In the genomic region with DNA sequence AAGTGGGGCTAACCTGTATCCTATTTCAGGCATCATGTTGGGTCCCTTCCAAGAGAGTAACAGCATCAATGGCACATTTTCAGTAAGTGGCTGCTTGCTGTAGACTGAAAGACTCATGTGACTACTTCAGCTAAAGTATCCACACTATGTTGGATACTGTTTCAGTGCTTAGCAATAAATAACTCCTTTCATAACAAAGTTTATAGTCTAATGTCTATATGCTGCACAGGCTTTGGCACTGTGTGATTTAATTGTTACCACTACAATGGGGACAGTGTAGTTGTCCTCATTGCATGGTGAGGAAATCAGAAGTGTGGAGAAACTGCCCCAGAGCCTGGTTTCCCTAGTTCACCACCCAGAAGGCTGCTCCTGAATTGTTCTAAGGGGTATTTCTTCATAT, we compare ENCODE assay signal across 1 cellular context.
TF ChIP-seq lines count a peak whose summit lies in the region.

No MANE protein-coding gene starts in this region.

TF ChIP-seq in SK-N-SH treated with all-trans-retinoic acid at 6 μM for 48 hours, 23 proteins besides CTCF, POLR2A, EP300 and RAD21:
- TF ChIP-seq, protein P1, sequence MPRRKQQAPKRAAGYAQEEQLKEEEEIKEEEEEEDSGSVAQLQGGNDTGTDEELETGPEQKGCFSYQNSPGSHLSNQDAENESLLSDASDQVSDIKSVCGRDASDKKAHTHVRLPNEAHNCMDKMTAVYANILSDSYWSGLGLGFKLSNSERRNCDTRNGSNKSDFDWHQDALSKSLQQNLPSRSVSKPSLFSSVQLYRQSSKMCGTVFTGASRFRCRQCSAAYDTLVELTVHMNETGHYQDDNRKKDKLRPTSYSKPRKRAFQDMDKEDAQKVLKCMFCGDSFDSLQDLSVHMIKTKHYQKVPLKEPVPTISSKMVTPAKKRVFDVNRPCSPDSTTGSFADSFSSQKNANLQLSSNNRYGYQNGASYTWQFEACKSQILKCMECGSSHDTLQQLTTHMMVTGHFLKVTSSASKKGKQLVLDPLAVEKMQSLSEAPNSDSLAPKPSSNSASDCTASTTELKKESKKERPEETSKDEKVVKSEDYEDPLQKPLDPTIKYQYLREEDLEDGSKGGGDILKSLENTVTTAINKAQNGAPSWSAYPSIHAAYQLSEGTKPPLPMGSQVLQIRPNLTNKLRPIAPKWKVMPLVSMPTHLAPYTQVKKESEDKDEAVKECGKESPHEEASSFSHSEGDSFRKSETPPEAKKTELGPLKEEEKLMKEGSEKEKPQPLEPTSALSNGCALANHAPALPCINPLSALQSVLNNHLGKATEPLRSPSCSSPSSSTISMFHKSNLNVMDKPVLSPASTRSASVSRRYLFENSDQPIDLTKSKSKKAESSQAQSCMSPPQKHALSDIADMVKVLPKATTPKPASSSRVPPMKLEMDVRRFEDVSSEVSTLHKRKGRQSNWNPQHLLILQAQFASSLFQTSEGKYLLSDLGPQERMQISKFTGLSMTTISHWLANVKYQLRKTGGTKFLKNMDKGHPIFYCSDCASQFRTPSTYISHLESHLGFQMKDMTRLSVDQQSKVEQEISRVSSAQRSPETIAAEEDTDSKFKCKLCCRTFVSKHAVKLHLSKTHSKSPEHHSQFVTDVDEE (CRISPR knock-in tag; IDR thresholded peaks at IDR 0.05) = no peak
- TF ChIP-seq ARNTL (CRISPR knock-in tag; IDR thresholded peaks at IDR 0.05; ENCODE audit: borderline replicate concordance, low read depth) = no peak
